In genomic region chr22:22336333-22336732, GRCh38 we compare ENCODE assay signal across 2 cellular contexts.
DNase-seq lines count a peak whose midpoint lies in the region; ATAC-seq, FAIRE-seq and TF ChIP-seq lines count a peak whose summit lies in the region.
"Not testable (repeated sequence)": the region's sequence is repeated elsewhere in the genome, so short reads cannot be mapped to it uniquely, and the experiment has no call there.

No MANE protein-coding gene starts in this region.

- intact Hi-C loops in K562 (cut with micrococcal nuclease), result not testable (repeated sequence)

- H3K9me1 ChIP-seq in K562 (ENCODE audit: control insufficient read depth, insufficient read depth, low read length), result not testable (repeated sequence)

- not testable (repeated sequence) for H3K4me1 ChIP-seq in HEK293 (ENCODE audit: control insufficient read depth, insufficient read depth, low read length); K562 (replicated peaks in 1 of 2; ENCODE audit: control insufficient read depth in 2 of 2, insufficient read depth in 2 of 2, low read length in 2 of 2)

- BruUV-seq in K562 (replicated peaks; lab: Mats Ljungman, UMichigan), result not testable (repeated sequence)

- FAIRE-seq in K562 (lab: Jason Lieb, UNC), result not testable (repeated sequence)

- H3K27ac ChIP-seq in HEK293 (ENCODE audit: extremely low read depth, low read depth, low read length); K562 (ENCODE audit: extremely low read depth, low read depth, low read length): not testable (repeated sequence)

- TF ChIP-seq CTCF in HEK293 (tag by site-specific recombination; IDR thresholded peaks at IDR 0.05); K562 (IDR thresholded peaks at IDR 0.05 in 2 of 3, conservative IDR thresholded peaks at IDR 0.05 in 1 of 3; ENCODE audit: insufficient read depth in 2 of 3, low read depth in 1 of 3, low read length in 3 of 3): not testable (repeated sequence)

- POLR2A ChIA-PET in HEK293 (lab: Yijun Ruan, JAX), result not testable (repeated sequence)
- POLR2A ChIA-PET in K562 (lab: Yijun Ruan, JAX), result interaction anchor here (0.9 to 2.3 kb wide), 2 partner anchors 8 to 606 kb away, joined by 3 to 6 read pairs; no protein-coding TSS in a partner anchor

- not testable (repeated sequence) for TF ChIP-seq RAD21 in K562 (CRISPR knock-in tag; conservative IDR thresholded peaks at IDR 0.05 in 1 of 2, IDR thresholded peaks at IDR 0.05 in 1 of 2)

- not testable (repeated sequence) for H3K79me2 ChIP-seq in K562 (ENCODE audit: control insufficient read depth, insufficient read depth, low read length)

- not testable (repeated sequence) for ATAC-seq in K562

- H2AFZ ChIP-seq in K562 (ENCODE audit: low read depth, low read length), result not testable (repeated sequence)

- not testable (repeated sequence) for H3K9ac ChIP-seq in K562 (ENCODE audit: insufficient read depth in 1 of 2, low read depth in 2 of 2, low read length in 2 of 2)

- H3K9me3 ChIP-seq in HEK293 (ENCODE audit: control insufficient read depth, insufficient read depth, low read depth, low read length); K562 (replicated peaks; ENCODE audit: control insufficient read depth, insufficient read depth, low read depth, low read length): not testable (repeated sequence)

- peaks cover 9 to 16% of the 10 kb centered on the region in 2 experiments; a peak in 4 of 5 replicates for H3K27me3 ChIP-seq in K562 (ENCODE audit: control insufficient read depth in 2 of 2, insufficient read depth in 2 of 2, low read length in 2 of 2)

- not testable (repeated sequence) for H3K4me3 ChIP-seq in HEK293 (ENCODE audit: low read depth, low read length); K562

- WGBS in K562 (ENCODE audit: insufficient coverage, low coverage, missing lambda C conversion rate), result 1% methylated on average over 2 of the region's 2 CpGs

- H3K4me2 ChIP-seq in K562 (ENCODE audit: insufficient read depth, low read length), result not testable (repeated sequence)

- CTCF ChIA-PET in HEK293 (lab: Yijun Ruan, JAX); K562 (lab: Yijun Ruan, JAX; ENCODE audit: low intra/inter-chr PET ratio): not testable (repeated sequence)

- H3K36me3 ChIP-seq in HEK293 (ENCODE audit: control insufficient read depth in 2 of 2, insufficient read depth in 1 of 2, low read length in 2 of 2); K562 (ENCODE audit: control insufficient read depth, insufficient read depth, low read length): not testable (repeated sequence)

- TF ChIP-seq POLR2A in K562 (conservative IDR thresholded peaks at IDR 0.05), result not testable (repeated sequence)

- in situ Hi-C loops in K562 (cut with MboI), result not testable (repeated sequence)

- TF ChIP-seq EP300 in K562 (IDR thresholded peaks at IDR 0.05; ENCODE audit: low read length), result not testable (repeated sequence)

- H4K20me1 ChIP-seq in K562 (replicated peaks; ENCODE audit: control insufficient read depth, insufficient read depth, low read length), result not testable (repeated sequence)

- DNase-seq in K562 (ENCODE audit: extremely low read depth in 1 of 4, low spot score in 3 of 4), result not testable (repeated sequence)

TF ChIP-seq in HEK293, 187 proteins besides CTCF, POLR2A, EP300 and RAD21:
- peak; percentile 30; the same call in 1 of the 2 replicates for TF ChIP-seq ZNF146 (tag by site-specific recombination; IDR thresholded peaks at IDR 0.05)
TF ChIP-seq in HEK293: peak in this region for 1; not testable (repeated sequence) for 186.

TF ChIP-seq in K562, 482 proteins besides CTCF, POLR2A, EP300 and RAD21 (continues in another document):
- TF ChIP-seq ATF1 (CRISPR knock-in tag; IDR thresholded peaks at IDR 0.05), result not testable (repeated sequence)
- 0 out of 2 replicates have a peak, but pooled peaks have one; percentile 1 for TF ChIP-seq ATF1 (tag; IDR thresholded peaks at IDR 0.05)
- TF ChIP-seq, protein P1, sequence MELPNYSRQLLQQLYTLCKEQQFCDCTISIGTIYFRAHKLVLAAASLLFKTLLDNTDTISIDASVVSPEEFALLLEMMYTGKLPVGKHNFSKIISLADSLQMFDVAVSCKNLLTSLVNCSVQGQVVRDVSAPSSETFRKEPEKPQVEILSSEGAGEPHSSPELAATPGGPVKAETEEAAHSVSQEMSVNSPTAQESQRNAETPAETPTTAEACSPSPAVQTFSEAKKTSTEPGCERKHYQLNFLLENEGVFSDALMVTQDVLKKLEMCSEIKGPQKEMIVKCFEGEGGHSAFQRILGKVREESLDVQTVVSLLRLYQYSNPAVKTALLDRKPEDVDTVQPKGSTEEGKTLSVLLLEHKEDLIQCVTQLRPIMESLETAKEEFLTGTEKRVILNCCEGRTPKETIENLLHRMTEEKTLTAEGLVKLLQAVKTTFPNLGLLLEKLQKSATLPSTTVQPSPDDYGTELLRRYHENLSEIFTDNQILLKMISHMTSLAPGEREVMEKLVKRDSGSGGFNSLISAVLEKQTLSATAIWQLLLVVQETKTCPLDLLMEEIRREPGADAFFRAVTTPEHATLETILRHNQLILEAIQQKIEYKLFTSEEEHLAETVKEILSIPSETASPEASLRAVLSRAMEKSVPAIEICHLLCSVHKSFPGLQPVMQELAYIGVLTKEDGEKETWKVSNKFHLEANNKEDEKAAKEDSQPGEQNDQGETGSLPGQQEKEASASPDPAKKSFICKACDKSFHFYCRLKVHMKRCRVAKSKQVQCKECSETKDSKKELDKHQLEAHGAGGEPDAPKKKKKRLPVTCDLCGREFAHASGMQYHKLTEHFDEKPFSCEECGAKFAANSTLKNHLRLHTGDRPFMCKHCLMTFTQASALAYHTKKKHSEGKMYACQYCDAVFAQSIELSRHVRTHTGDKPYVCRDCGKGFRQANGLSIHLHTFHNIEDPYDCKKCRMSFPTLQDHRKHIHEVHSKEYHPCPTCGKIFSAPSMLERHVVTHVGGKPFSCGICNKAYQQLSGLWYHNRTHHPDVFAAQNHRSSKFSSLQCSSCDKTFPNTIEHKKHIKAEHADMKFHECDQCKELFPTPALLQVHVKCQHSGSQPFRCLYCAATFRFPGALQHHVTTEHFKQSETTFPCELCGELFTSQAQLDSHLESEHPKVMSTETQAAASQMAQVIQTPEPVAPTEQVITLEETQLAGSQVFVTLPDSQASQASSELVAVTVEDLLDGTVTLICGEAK (IDR thresholded peaks at IDR 0.05), result not testable (repeated sequence)
- TF ChIP-seq, protein P1 (CRISPR knock-in tag; IDR thresholded peaks at IDR 0.05), result peak; percentile 49; the same call in 1 of the 2 replicates
- TF ChIP-seq NFIX (CRISPR knock-in tag; IDR thresholded peaks at IDR 0.05; ENCODE audit: low read depth), result peak; percentile 12; the same call in 1 of the 2 replicates
- TF ChIP-seq TCF15 (CRISPR knock-in tag; IDR thresholded peaks at IDR 0.05), result peak; percentile 50; the same call in 1 of the 2 replicates
- TF ChIP-seq MEIS2 (IDR thresholded peaks at IDR 0.05; ENCODE audit: partially characterized antibody), result peak; percentile 2
- TF ChIP-seq ZNF780A (CRISPR knock-in tag; IDR thresholded peaks at IDR 0.05), result peak; percentile 14; the same call in 1 of the 2 replicates
- TF ChIP-seq BCOR (IDR thresholded peaks at IDR 0.05), result peak; percentile 46; the same call in 1 of the 2 replicates
- peak; percentile 67 for TF ChIP-seq NFIC (IDR thresholded peaks at IDR 0.05)
